ENCODE assay signal across 8 cellular contexts in the genomic region with DNA sequence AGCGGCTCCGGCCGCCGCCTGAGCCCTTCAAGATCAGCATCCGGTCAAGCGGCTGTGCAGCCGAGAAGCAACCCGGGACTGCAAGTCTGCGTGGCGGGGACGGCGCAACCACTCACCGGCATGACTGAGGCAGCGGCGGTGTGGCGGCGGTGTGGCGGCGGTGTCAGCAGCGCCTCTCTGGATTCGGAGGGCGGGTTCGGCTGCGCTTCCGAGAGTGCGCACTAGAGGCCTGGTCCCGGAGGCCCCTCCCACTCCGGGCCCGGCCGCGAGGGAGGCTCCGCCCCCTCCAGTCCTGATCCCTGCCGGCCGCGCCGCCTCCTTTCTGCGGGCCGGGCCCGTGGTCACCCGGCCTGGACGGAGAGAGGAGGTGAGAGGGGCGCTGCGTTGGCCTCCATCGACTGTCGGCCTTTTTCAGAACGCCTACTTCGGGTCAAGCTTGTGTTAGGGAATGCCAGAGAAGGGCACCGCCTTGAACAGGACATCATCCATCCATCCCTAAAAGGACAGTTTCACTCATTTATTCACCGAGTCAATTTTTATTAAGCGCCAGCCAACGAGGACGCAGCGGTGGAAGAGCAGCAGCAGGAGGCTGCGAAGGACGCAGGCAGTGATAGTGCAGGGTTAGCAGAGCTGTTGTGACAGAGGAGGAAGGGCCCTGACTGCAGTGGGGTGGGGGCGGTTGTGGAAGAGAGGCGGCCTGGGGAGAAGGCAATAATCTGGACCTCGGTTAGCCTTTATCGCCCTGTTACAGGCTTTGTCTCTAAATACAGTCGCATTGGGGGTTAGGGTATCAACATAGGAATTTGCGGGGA. TPM values are rescaled to one million over a fixed set of nuclear protein-coding genes. Genes with fewer than 3 reads are reported as not detected.
DNase-seq lines count a peak whose midpoint lies in the region; ATAC-seq and TF ChIP-seq lines count a peak whose summit lies in the region.

A gene with protein sequence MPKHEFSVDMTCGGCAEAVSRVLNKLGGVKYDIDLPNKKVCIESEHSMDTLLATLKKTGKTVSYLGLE (minus strand): TSS at position 202 of the 812 bp plus-strand sequence. CDS start 80 bp downstream, at position 122.

- ATAC-seq in GM21737 (IDR thresholded peaks at IDR 0.05; ENCODE audit: unreplicated experiment) = peak; percentile 99

- H3K4me3 Mint-ChIP-seq in neural progenitor cell = peak within 1 kb of the TSS; percentile 82

- H3K4me3 ChIP-seq in KMS-11 (IDR thresholded peaks at IDR 0.05; ENCODE audit: insufficient read depth, low read depth, low read length) (no peak within 1 kb of the TSS), fibroblast of villous mesenchyme (ENCODE audit: low read depth, low read length) (peak within 1 kb of the TSS; percentile 95), neural progenitor cell (peak within 1 kb of the TSS; percentile 80)

- peaks cover 35% of the 10 kb centered on the region for H3K4me1 Mint-ChIP-seq in neural progenitor cell

- no peaks in the 10 kb centered on the region for H3K9me3 ChIP-seq in neural progenitor cell (ENCODE audit: low read depth)

- peak within 1 kb of the TSS; percentile 75 for H3K27ac ChIP-seq in KMS-11
- H3K27ac ChIP-seq in neural progenitor cell = peak within 1 kb of the TSS; percentile 68

- no peaks in the 10 kb centered on the region for H3K36me3 Mint-ChIP-seq in neural progenitor cell

- H3K79me2 ChIP-seq in KMS-11 (ENCODE audit: insufficient read depth, low read depth) = peaks cover 37% of the 10 kb centered on the region
- H3K79me2 ChIP-seq in neural progenitor cell (ENCODE audit: low read depth) = peaks cover 20% of the 10 kb centered on the region

- H3F3A ChIP-seq in neural progenitor cell (ENCODE audit: low read depth) = peaks cover 21% of the 10 kb centered on the region

- peak within 1 kb of the TSS; percentile 88 for H3K4me2 ChIP-seq in KMS-11
- peak within 1 kb of the TSS; percentile 90 for H3K4me2 ChIP-seq in neural progenitor cell

- no peaks in the 10 kb centered on the region for H3K27me3 ChIP-seq in KMS-11 (ENCODE audit: insufficient read depth, low read depth)
- no peaks in the 10 kb centered on the region for H3K27me3 ChIP-seq in neural progenitor cell

- TF ChIP-seq CTCF in KMS-11 (conservative IDR thresholded peaks at IDR 0.05; ENCODE audit: low read depth, low read length) (no peak), fibroblast of villous mesenchyme (IDR thresholded peaks at IDR 0.05; ENCODE audit: insufficient read depth, low read depth, low read length) (no peak), neural progenitor cell (IDR thresholded peaks at IDR 0.05) (peak; percentile 12)

- H3K27ac Mint-ChIP-seq in neural progenitor cell = peak within 1 kb of the TSS; percentile 93

- no peaks in the 10 kb centered on the region for H3K36me3 ChIP-seq in KMS-11 (ENCODE audit: insufficient read depth)
- no peaks in the 10 kb centered on the region for H3K36me3 ChIP-seq in neural progenitor cell

- peak; percentile 97 for DNase-seq in ELF-1 (ENCODE audit: low read depth, low spot score)
- peak; percentile 51 for DNase-seq in SHP77 treated with DMSO at 0.1 percent for 48 hours (lab: John Stamatoyannopoulos, UW)
- DNase-seq in activated gamma-delta T cell treated with Interleukin-2 at 50 U/mL for 16 hours = peak; percentile 86
- DNase-seq in fibroblast of villous mesenchyme (ENCODE audit: low read depth) = peak; percentile 91
- DNase-seq in neural progenitor cell (ENCODE audit: low spot score) = peak; percentile 97
- DNase-seq in stromal cell of bone marrow (ENCODE audit: low read depth) = peak; percentile 80

- H3K4me1 ChIP-seq in KMS-11 (ENCODE audit: low read depth, poor library complexity, severe bottlenecking) = peaks cover 46% of the 10 kb centered on the region
- H3K4me1 ChIP-seq in neural progenitor cell = peaks cover 28% of the 10 kb centered on the region

- H3K9ac ChIP-seq in KMS-11 = peak within 1 kb of the TSS; percentile 81
- H3K9ac ChIP-seq in neural progenitor cell = peak within 1 kb of the TSS; percentile 54

- H4K20me1 ChIP-seq in KMS-11 (ENCODE audit: insufficient read depth) (no peaks in the 10 kb centered on the region), neural progenitor cell (ENCODE audit: low read depth) (no peaks in the 10 kb centered on the region)

- no peaks in the 10 kb centered on the region for H3K9me3 Mint-ChIP-seq in neural progenitor cell

- H2AFZ ChIP-seq in KMS-11 (ENCODE audit: low read depth) = peak within 1 kb of the TSS; percentile 95
- H2AFZ ChIP-seq in neural progenitor cell (replicated peaks) = peak within 1 kb of the TSS; percentile 90

- peaks cover 8% of the 10 kb centered on the region for H3K27me3 Mint-ChIP-seq in neural progenitor cell (ENCODE audit: insufficient read depth, low read depth)

RNA-seq across cellular contexts. Expression of the gene that starts here (rescaled TPM):
- total RNA-seq in fibroblast of villous mesenchyme = 44.9 and 59.6 TPM in 2 replicates
- 22.8 and 86.4 TPM in 2 replicates for total RNA-seq in neural progenitor cell (ENCODE audit: low replicate concordance)
